ENCODE assay signal across 1 cellular context in the genomic region with DNA sequence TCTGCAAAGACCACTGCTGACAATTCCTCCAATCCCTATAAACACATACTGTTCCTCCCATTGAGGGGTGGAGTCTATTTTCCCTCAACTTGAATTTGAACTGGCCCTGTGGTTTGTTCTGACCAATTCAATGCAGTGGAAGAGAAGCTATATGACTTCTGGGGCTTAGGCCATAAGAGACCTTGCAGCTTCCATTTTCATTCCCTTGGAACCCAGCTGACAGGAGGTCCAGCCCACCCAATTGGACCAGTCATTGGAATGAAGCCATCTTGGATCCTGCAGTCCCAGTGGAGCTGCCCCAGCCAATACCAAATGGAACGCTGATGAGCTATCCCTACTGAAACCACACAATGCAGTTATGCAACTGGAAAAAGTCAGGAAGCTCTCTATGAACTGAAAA.
TF ChIP-seq lines count a peak whose summit lies in the region.

No MANE protein-coding gene starts in this region.

TF ChIP-seq in K562, 482 proteins besides CTCF, POLR2A, EP300 and RAD21:
- TF ChIP-seq PATZ1 (CRISPR knock-in tag; IDR thresholded peaks at IDR 0.05; ENCODE audit: borderline replicate concordance), result no peak
- TF ChIP-seq, protein P1, sequence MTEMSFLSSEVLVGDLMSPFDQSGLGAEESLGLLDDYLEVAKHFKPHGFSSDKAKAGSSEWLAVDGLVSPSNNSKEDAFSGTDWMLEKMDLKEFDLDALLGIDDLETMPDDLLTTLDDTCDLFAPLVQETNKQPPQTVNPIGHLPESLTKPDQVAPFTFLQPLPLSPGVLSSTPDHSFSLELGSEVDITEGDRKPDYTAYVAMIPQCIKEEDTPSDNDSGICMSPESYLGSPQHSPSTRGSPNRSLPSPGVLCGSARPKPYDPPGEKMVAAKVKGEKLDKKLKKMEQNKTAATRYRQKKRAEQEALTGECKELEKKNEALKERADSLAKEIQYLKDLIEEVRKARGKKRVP (CRISPR knock-in tag; IDR thresholded peaks at IDR 0.05), result no peak
- TF ChIP-seq CBFB (CRISPR knock-in tag; IDR thresholded peaks at IDR 0.05), result no peak
- TF ChIP-seq FOXJ2 (tag; IDR thresholded peaks at IDR 0.05), result no peak
- TF ChIP-seq GTF2A2 (tag; IDR thresholded peaks at IDR 0.05), result no peak
- TF ChIP-seq ZNF146 (CRISPR knock-in tag; IDR thresholded peaks at IDR 0.05; ENCODE audit: unreplicated experiment), result no peak
- TF ChIP-seq TCF7 (IDR thresholded peaks at IDR 0.05; ENCODE audit: borderline replicate concordance), result no peak
- TF ChIP-seq THRB (CRISPR knock-in tag; conservative IDR thresholded peaks at IDR 0.05), result no peak
- TF ChIP-seq, protein P2, sequence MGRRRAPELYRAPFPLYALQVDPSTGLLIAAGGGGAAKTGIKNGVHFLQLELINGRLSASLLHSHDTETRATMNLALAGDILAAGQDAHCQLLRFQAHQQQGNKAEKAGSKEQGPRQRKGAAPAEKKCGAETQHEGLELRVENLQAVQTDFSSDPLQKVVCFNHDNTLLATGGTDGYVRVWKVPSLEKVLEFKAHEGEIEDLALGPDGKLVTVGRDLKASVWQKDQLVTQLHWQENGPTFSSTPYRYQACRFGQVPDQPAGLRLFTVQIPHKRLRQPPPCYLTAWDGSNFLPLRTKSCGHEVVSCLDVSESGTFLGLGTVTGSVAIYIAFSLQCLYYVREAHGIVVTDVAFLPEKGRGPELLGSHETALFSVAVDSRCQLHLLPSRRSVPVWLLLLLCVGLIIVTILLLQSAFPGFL (CRISPR knock-in tag; IDR thresholded peaks at IDR 0.05), result no peak
- TF ChIP-seq MXI1 (IDR thresholded peaks at IDR 0.05; ENCODE audit: low read depth, low read length), result no peak
- TF ChIP-seq RB1 (IDR thresholded peaks at IDR 0.05; ENCODE audit: low read depth), result no peak
- no peak for TF ChIP-seq ZNF444 (CRISPR knock-in tag; IDR thresholded peaks at IDR 0.05)
- no peak for TF ChIP-seq JUNB (CRISPR knock-in tag; conservative IDR thresholded peaks at IDR 0.05)
- no peak for TF ChIP-seq PTRF (tag; IDR thresholded peaks at IDR 0.05)
- TF ChIP-seq, protein P3, sequence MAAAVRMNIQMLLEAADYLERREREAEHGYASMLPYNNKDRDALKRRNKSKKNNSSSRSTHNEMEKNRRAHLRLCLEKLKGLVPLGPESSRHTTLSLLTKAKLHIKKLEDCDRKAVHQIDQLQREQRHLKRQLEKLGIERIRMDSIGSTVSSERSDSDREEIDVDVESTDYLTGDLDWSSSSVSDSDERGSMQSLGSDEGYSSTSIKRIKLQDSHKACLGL (CRISPR knock-in tag; IDR thresholded peaks at IDR 0.05; ENCODE audit: borderline replicate concordance, poor library complexity, severe bottlenecking), result no peak
